Comparison of ENCODE assay signal across 9 cellular contexts in genomic region chr4:112266823-112267222, GRCh38. TPM values are rescaled to one million over a fixed set of nuclear protein-coding genes. Genes with fewer than 3 reads are reported as not detected.
DNase-seq lines count a peak whose midpoint lies in the region; ATAC-seq and TF ChIP-seq lines count a peak whose summit lies in the region.
"Had no signal": no experiment of that assay in that cellular context is flagged by ENCODE, and none has a peak within 500 bp of the region (broad histone marks: within the 10 kb centered on the region; RNA-seq: fewer than 3 reads in every experiment).

No MANE protein-coding gene starts in this region.

- intact Hi-C loops in activated CD8-positive, alpha-beta T cell treated with anti-CD3 and anti-CD28 coated beads for 36 hours (cut with micrococcal nuclease): no loop called here
- intact Hi-C loops in thyroid gland (cut with DNase I): no loop called here

- peak; percentile 41 for TF ChIP-seq CTCF in activated CD8-positive, alpha-beta T cell treated with anti-CD3 and anti-CD28 coated beads for 36 hours (IDR thresholded peaks at IDR 0.05)
- TF ChIP-seq CTCF in RWPE2 (IDR thresholded peaks at IDR 0.05; ENCODE audit: poor library complexity, severe bottlenecking): peak; percentile 60
- peak; percentile 49 for TF ChIP-seq CTCF in fibroblast of mammary gland (conservative IDR thresholded peaks at IDR 0.05; ENCODE audit: control insufficient read depth, insufficient read depth, low read depth, low read length)
- TF ChIP-seq CTCF in thyroid gland (IDR thresholded peaks at IDR 0.05): peak in 4 of 6 experiments; percentile 26 to 49 (median 44)

- no peak overlapping the region for H3K27ac Mint-ChIP-seq in activated CD8-positive, alpha-beta T cell treated with anti-CD3 and anti-CD28 coated beads for 36 hours
- H3K27ac Mint-ChIP-seq in activated CD8-positive, alpha-beta T cell treated with anti-CD3 and anti-CD28 coated beads, Interleukin-2, amount 10 ng/mL, durations not matched to agents 7 days and 5 days: no peak overlapping the region
- H3K27ac Mint-ChIP-seq in CD8-positive, alpha-beta memory T cell: no peak overlapping the region

- H3K4me1 Mint-ChIP-seq in activated CD8-positive, alpha-beta T cell treated with anti-CD3 and anti-CD28 coated beads for 36 hours (ENCODE audit: low read depth): peaks cover 24% of the 10 kb centered on the region
- no peaks in the 10 kb centered on the region for H3K4me1 Mint-ChIP-seq in activated CD8-positive, alpha-beta T cell treated with anti-CD3 and anti-CD28 coated beads, Interleukin-2, amount 10 ng/mL, durations not matched to agents 7 days and 5 days (ENCODE audit: low read depth)
- peaks cover 6 to 18% (median 8%) of the 10 kb centered on the region in 3 donors for H3K4me1 Mint-ChIP-seq in CD8-positive, alpha-beta memory T cell

- 76 to 80% methylated on average over 2 of the region's 2 CpGs for WGBS in thyroid gland, 2 donors

- no peak for DNase-seq in activated CD8-positive, alpha-beta T cell treated with anti-CD3 and anti-CD28 coated beads for 36 hours
- DNase-seq in activated CD8-positive, alpha-beta T cell treated with anti-CD3 and anti-CD28 coated beads, Interleukin-2, amount 10 ng/mL, durations not matched to agents 7 days and 5 days: no peak
- DNase-seq in RWPE2 (ENCODE audit: low spot score): no peak
- peak; percentile 57 for DNase-seq in fibroblast of mammary gland (ENCODE audit: low read depth)
- DNase-seq in thyroid gland: no peak
- DNase-seq in CD8-positive, alpha-beta memory T cell: no peak
- DNase-seq in activated gamma-delta T cell (lab: John Stamatoyannopoulos, UW): no peak
- DNase-seq in SHP77 (lab: John Stamatoyannopoulos, UW): no peak
- DNase-seq: DMS153 had no signal

- H3K36me3 ChIP-seq in RWPE2 (ENCODE audit: low read depth) (peaks cover 37% of the 10 kb centered on the region), thyroid gland (no peaks in the 10 kb centered on the region)
- no peaks in the 10 kb centered on the region for H3K36me3 ChIP-seq in CD8-positive, alpha-beta memory T cell (ENCODE audit: insufficient read depth, low read length)

- H3K4me1 ChIP-seq in RWPE2 (ENCODE audit: insufficient read depth, poor library complexity, severe bottlenecking) (peaks cover 6% of the 10 kb centered on the region), thyroid gland (no peaks in the 10 kb centered on the region)
- H3K4me1 ChIP-seq in CD8-positive, alpha-beta memory T cell (ENCODE audit: insufficient read depth, low read length): no peaks in the 10 kb centered on the region

- H3K36me3 Mint-ChIP-seq in activated CD8-positive, alpha-beta T cell treated with anti-CD3 and anti-CD28 coated beads for 36 hours (ENCODE audit: low read depth): peaks cover 14% of the 10 kb centered on the region
- peaks cover 7% of the 10 kb centered on the region for H3K36me3 Mint-ChIP-seq in activated CD8-positive, alpha-beta T cell treated with anti-CD3 and anti-CD28 coated beads, Interleukin-2, amount 10 ng/mL, durations not matched to agents 7 days and 5 days (ENCODE audit: low read depth)
- H3K36me3 Mint-ChIP-seq in CD8-positive, alpha-beta memory T cell: peaks cover 0 to 13% (median 2%) of the 10 kb centered on the region in 3 donors

- no peak overlapping the region for H3K4me3 Mint-ChIP-seq in activated CD8-positive, alpha-beta T cell treated with anti-CD3 and anti-CD28 coated beads for 36 hours
- no peak overlapping the region for H3K4me3 Mint-ChIP-seq in activated CD8-positive, alpha-beta T cell treated with anti-CD3 and anti-CD28 coated beads, Interleukin-2, amount 10 ng/mL, durations not matched to agents 7 days and 5 days
- H3K4me3 Mint-ChIP-seq in CD8-positive, alpha-beta memory T cell: no peak overlapping the region

- no peak for TF ChIP-seq POLR2A in thyroid gland (IDR thresholded peaks at IDR 0.05)

- H3K27ac ChIP-seq in RWPE2 (ENCODE audit: poor library complexity, severe bottlenecking) (no peak overlapping the region), thyroid gland (no peak overlapping the region)
- no peak overlapping the region for H3K27ac ChIP-seq in CD8-positive, alpha-beta memory T cell (ENCODE audit: low read depth, low read length)

- no peak for ATAC-seq in activated CD8-positive, alpha-beta T cell treated with anti-CD3 and anti-CD28 coated beads for 36 hours
- no peak for ATAC-seq in activated CD8-positive, alpha-beta T cell treated with anti-CD3 and anti-CD28 coated beads, Interleukin-2, amount 10 ng/mL, durations not matched to agents 7 days and 5 days
- ATAC-seq in RWPE2 (ENCODE audit: low read depth): no peak

- H3K27me3 ChIP-seq in RWPE2 (ENCODE audit: insufficient read depth, poor library complexity, severe bottlenecking) (no peaks in the 10 kb centered on the region), thyroid gland (no peaks in the 10 kb centered on the region)
- H3K27me3 ChIP-seq in CD8-positive, alpha-beta memory T cell (ENCODE audit: insufficient read depth, low read length, poor library complexity, severe bottlenecking): no peaks in the 10 kb centered on the region

- H3K9me3 ChIP-seq in RWPE2 (ENCODE audit: severe bottlenecking) (no peaks in the 10 kb centered on the region), thyroid gland (no peaks in the 10 kb centered on the region)
- H3K9me3 ChIP-seq in CD8-positive, alpha-beta memory T cell (ENCODE audit: low read length): no peaks in the 10 kb centered on the region

- POLR2A ChIA-PET in activated CD8-positive, alpha-beta T cell treated with anti-CD3 and anti-CD28 coated beads for 36 hours (lab: Charles Lee): interaction anchor here (1.2 kb wide), 1 partner anchor 19 kb away, joined by 3 read pairs; no protein-coding TSS in a partner anchor
- POLR2A ChIA-PET in activated CD8-positive, alpha-beta T cell treated with anti-CD3 and anti-CD28 coated beads, Interleukin-2, amount 10 ng/mL, durations not matched to agents 7 days and 5 days (lab: Charles Lee): interaction anchor here (0.6 kb wide), 1 partner anchor 49 kb away, joined by 3 read pairs; no protein-coding TSS in a partner anchor
- POLR2A ChIA-PET in CD8-positive, alpha-beta memory T cell (lab: Charles Lee): no interaction called here

- no peaks in the 10 kb centered on the region for H3K27me3 Mint-ChIP-seq in activated CD8-positive, alpha-beta T cell treated with anti-CD3 and anti-CD28 coated beads for 36 hours
- no peaks in the 10 kb centered on the region for H3K27me3 Mint-ChIP-seq in activated CD8-positive, alpha-beta T cell treated with anti-CD3 and anti-CD28 coated beads, Interleukin-2, amount 10 ng/mL, durations not matched to agents 7 days and 5 days (ENCODE audit: low read depth)
- no peaks in the 10 kb centered on the region for H3K27me3 Mint-ChIP-seq in CD8-positive, alpha-beta memory T cell

- H3K9me3 Mint-ChIP-seq in activated CD8-positive, alpha-beta T cell treated with anti-CD3 and anti-CD28 coated beads for 36 hours: no peaks in the 10 kb centered on the region
- H3K9me3 Mint-ChIP-seq in activated CD8-positive, alpha-beta T cell treated with anti-CD3 and anti-CD28 coated beads, Interleukin-2, amount 10 ng/mL, durations not matched to agents 7 days and 5 days (ENCODE audit: insufficient read depth): no peaks in the 10 kb centered on the region
- H3K9me3 Mint-ChIP-seq in CD8-positive, alpha-beta memory T cell: no peaks in the 10 kb centered on the region

- no peak overlapping the region for H3K4me3 ChIP-seq in RWPE2 (ENCODE audit: severe bottlenecking)
- no peak overlapping the region for H3K4me3 ChIP-seq in fibroblast of mammary gland (ENCODE audit: control insufficient read depth, low read depth, low read length)
- H3K4me3 ChIP-seq in thyroid gland (replicated peaks in 1 of 3): no peak overlapping the region
- no peak overlapping the region for H3K4me3 ChIP-seq in CD8-positive, alpha-beta memory T cell (ENCODE audit: low read length)

- CTCF ChIA-PET in activated CD8-positive, alpha-beta T cell treated with anti-CD3 and anti-CD28 coated beads for 36 hours (lab: Charles Lee): interaction anchor here (0.7 to 3.6 kb wide), 11 partner anchors 10 to 167 kb away, joined by 3 to 16 read pairs (median 3); partner anchors contain the start of gene TIFA
- CTCF ChIA-PET in activated CD8-positive, alpha-beta T cell treated with anti-CD3 and anti-CD28 coated beads, Interleukin-2, amount 10 ng/mL, durations not matched to agents 7 days and 5 days (lab: Charles Lee): interaction anchor here (0.9 to 2.4 kb wide), 11 partner anchors 9 to 248 kb away, joined by 3 to 14 read pairs (median 6); partner anchors contain the start of genes AP1AR and TIFA
- CTCF ChIA-PET in CD8-positive, alpha-beta memory T cell (lab: Charles Lee): interaction anchor here (0.8 to 1.9 kb wide), 7 partner anchors 10 to 58 kb away, joined by 3 to 8 read pairs (median 3); partner anchors contain the start of gene TIFA

RNA-seq across cellular contexts. Expression of gene TIFA, which starts 18.9 kb away (rescaled TPM):
- 10 to 100 TPM; 37.9 to 39.1 TPM for total RNA-seq in activated CD8-positive, alpha-beta T cell treated with anti-CD3 and anti-CD28 coated beads for 36 hours
- 10 to 100 TPM; 23.8 to 24.4 TPM for total RNA-seq in activated CD8-positive, alpha-beta T cell treated with anti-CD3 and anti-CD28 coated beads, Interleukin-2, amount 10 ng/mL, durations not matched to agents 7 days and 5 days
- 10 to 100 TPM; 18.8 to 26.1 (median 21.0) TPM for total RNA-seq in thyroid gland
- 10 to 100 TPM; 33.6 to 34.7 TPM for total RNA-seq in CD8-positive, alpha-beta memory T cell
- 48.8 TPM for polyA plus RNA-seq in CD8-positive, alpha-beta memory T cell

RNA-seq across cellular contexts. Expression of gene ALPK1, which starts 30.3 kb away (rescaled TPM):
- 10 to 100 TPM; 13.4 to 13.7 TPM for total RNA-seq in activated CD8-positive, alpha-beta T cell treated with anti-CD3 and anti-CD28 coated beads for 36 hours
- total RNA-seq in activated CD8-positive, alpha-beta T cell treated with anti-CD3 and anti-CD28 coated beads, Interleukin-2, amount 10 ng/mL, durations not matched to agents 7 days and 5 days: 10 to 100 TPM; 11.8 to 14.1 TPM
- total RNA-seq in thyroid gland: 10 to 100 TPM; 27.9 to 46.2 (median 32.7) TPM
- 1 to 10 TPM; 2.5 to 3.1 TPM for total RNA-seq in CD8-positive, alpha-beta memory T cell
- polyA plus RNA-seq in CD8-positive, alpha-beta memory T cell: 1.1 TPM

RNA-seq across cellular contexts. Expression of gene AP1AR, which starts 35.2 kb away (rescaled TPM):
- 10 to 100 TPM; 15.5 to 17.7 TPM for total RNA-seq in activated CD8-positive, alpha-beta T cell treated with anti-CD3 and anti-CD28 coated beads for 36 hours
- total RNA-seq in activated CD8-positive, alpha-beta T cell treated with anti-CD3 and anti-CD28 coated beads, Interleukin-2, amount 10 ng/mL, durations not matched to agents 7 days and 5 days: 10 to 100 TPM; 10.9 to 13.0 TPM
- 10 to 100 TPM; 15.0 to 20.4 (median 16.6) TPM for total RNA-seq in thyroid gland
- total RNA-seq in CD8-positive, alpha-beta memory T cell: 10 to 100 TPM; 23.2 to 27.1 TPM
- polyA plus RNA-seq in CD8-positive, alpha-beta memory T cell: 27.5 TPM
